In genomic region chr19:39436350-39436716, GRCh38 we compare ENCODE assay signal across 8 cellular contexts. TPM values are rescaled to one million over a fixed set of nuclear protein-coding genes. Genes with fewer than 3 reads are reported as not detected.
DNase-seq lines count a peak whose midpoint lies in the region; ATAC-seq and TF ChIP-seq lines count a peak whose summit lies in the region.

No MANE protein-coding gene starts in this region.

- H4K20me1 ChIP-seq in BLaER1 treated with 17β-estradiol and CSF1 and Interleukin-3, amounts not matched to agents 10 nM and 100 nM, result peaks cover 26 to 43% (median 38%) of the 10 kb centered on the region in 11 experiments; a peak in 21 of 22 replicates
- H4K20me1 ChIP-seq in MM.1S (ENCODE audit: insufficient read depth, low read length) (peaks cover 15% of the 10 kb centered on the region), neural cell (ENCODE audit: insufficient read depth) (no peaks in the 10 kb centered on the region)

- H3K4me1 ChIP-seq in BLaER1 treated with 17β-estradiol and CSF1 and Interleukin-3, amounts not matched to agents 10 nM and 100 nM, result peaks cover 29 to 57% (median 49%) of the 10 kb centered on the region in 10 experiments
- H3K4me1 ChIP-seq in MM.1S (ENCODE audit: low read length) (peaks cover 47% of the 10 kb centered on the region), ectodermal cell (ENCODE audit: control insufficient read depth, insufficient read depth, low read length) (peaks cover 14% of the 10 kb centered on the region)

- no peak for TF ChIP-seq RAD21 in neural cell (conservative IDR thresholded peaks at IDR 0.05)

- DNase-seq in MM.1S (no peak), 8988T (no peak)
- DNase-seq in stimulated activated CD4-positive, alpha-beta T cell treated with anti-CD3 and anti-CD28 coated beads, Interleukin-1b, Interleukin-23, amount 100 ng/mL, for 48 hours, result no peak

- no peak for TF ChIP-seq CTCF in MM.1S (IDR thresholded peaks at IDR 0.05; ENCODE audit: low read length)
- no peak for TF ChIP-seq CTCF in neural cell (IDR thresholded peaks at IDR 0.05; ENCODE audit: poor library complexity, severe bottlenecking)

- 9 to 11% methylated on average over 2 of the region's 2 CpGs for WGBS in ectodermal cell, 2 experiments

- H3K9ac ChIP-seq in BLaER1 treated with 17β-estradiol and CSF1 and Interleukin-3, amounts not matched to agents 10 nM and 100 nM, result peak overlapping the region; percentile 89 to 99 (median 97)
- H3K9ac ChIP-seq in MM.1S (ENCODE audit: low read length) (peak overlapping the region; percentile 96), neural cell (ENCODE audit: low read length) (peak overlapping the region; percentile 82)

- H3K27me3 ChIP-seq in BLaER1 treated with 17β-estradiol and CSF1 and Interleukin-3, amounts not matched to agents 10 nM and 100 nM, result no peaks in the 10 kb centered on the region
- no peaks in the 10 kb centered on the region for H3K27me3 ChIP-seq in MM.1S (replicated peaks; ENCODE audit: insufficient read depth, low read length)
- no peaks in the 10 kb centered on the region for H3K27me3 ChIP-seq in ectodermal cell (ENCODE audit: control insufficient read depth, insufficient read depth, low read length, poor library complexity, severe bottlenecking)
- no peaks in the 10 kb centered on the region for H3K27me3 ChIP-seq in neural cell (ENCODE audit: insufficient read depth, low read depth, low read length)

- peaks cover 31% of the 10 kb centered on the region for H3K79me2 ChIP-seq in MM.1S (ENCODE audit: low read length)
- H3K79me2 ChIP-seq in neural cell (replicated peaks; ENCODE audit: insufficient read depth, low read length), result peaks cover 16% of the 10 kb centered on the region

- H3K36me3 ChIP-seq in BLaER1 treated with 17β-estradiol and CSF1 and Interleukin-3, amounts not matched to agents 10 nM and 100 nM, result peaks cover 30 to 41% (median 37%) of the 10 kb centered on the region in 11 experiments
- peaks cover 16% of the 10 kb centered on the region for H3K36me3 ChIP-seq in MM.1S (replicated peaks; ENCODE audit: insufficient read depth, low read length)
- peaks cover 24% of the 10 kb centered on the region for H3K36me3 ChIP-seq in ectodermal cell (ENCODE audit: control insufficient read depth, insufficient read depth, low read length)
- no peaks in the 10 kb centered on the region for H3K36me3 ChIP-seq in neural cell (ENCODE audit: insufficient read depth, low read length)

- peak overlapping the region; percentile 90 to 98 (median 94) for H3K4me2 ChIP-seq in BLaER1 treated with 17β-estradiol and CSF1 and Interleukin-3, amounts not matched to agents 10 nM and 100 nM
- H3K4me2 ChIP-seq in MM.1S (ENCODE audit: low read depth, low read length) (peak overlapping the region; percentile 67), neural cell (ENCODE audit: low read length) (peak overlapping the region; percentile 99)

- no peaks in the 10 kb centered on the region for H3K9me3 ChIP-seq in BLaER1 treated with 17β-estradiol and CSF1 and Interleukin-3, amounts not matched to agents 10 nM and 100 nM (replicated peaks in 1 of 11)
- H3K9me3 ChIP-seq in MM.1S (replicated peaks; ENCODE audit: insufficient read depth, low read length) (no peaks in the 10 kb centered on the region), ectodermal cell (ENCODE audit: control insufficient read depth, low read length) (no peaks in the 10 kb centered on the region), neural cell (ENCODE audit: low read length) (no peaks in the 10 kb centered on the region)

- no peak for ATAC-seq in HG02763 (IDR thresholded peaks at IDR 0.05; ENCODE audit: unreplicated experiment)
- ATAC-seq in HG02870 (IDR thresholded peaks at IDR 0.05; ENCODE audit: unreplicated experiment), result no peak

- H3K27ac ChIP-seq in BLaER1 treated with 17β-estradiol and CSF1 and Interleukin-3, amounts not matched to agents 10 nM and 100 nM, result peak overlapping the region; percentile 83 to 98 (median 95)
- H3K27ac ChIP-seq in MM.1S (ENCODE audit: low read length) (peak overlapping the region; percentile 58; the same call in 1 of the 2 replicates), ectodermal cell (ENCODE audit: insufficient read depth, low read depth, low read length, poor library complexity, severe bottlenecking) (peak overlapping the region; percentile 81), neural cell (ENCODE audit: low read length) (peak overlapping the region; percentile 95)

- no peak for TF ChIP-seq EP300 in neural cell (conservative IDR thresholded peaks at IDR 0.05; ENCODE audit: poor library complexity, severe bottlenecking)

- H2AFZ ChIP-seq in MM.1S (ENCODE audit: low read length) (peak overlapping the region; percentile 20; the same call in 1 of the 2 replicates), neural cell (ENCODE audit: low read depth, low read length) (peak overlapping the region; percentile 93)

- H3K4me3 ChIP-seq in BLaER1 treated with 17β-estradiol and CSF1 and Interleukin-3, amounts not matched to agents 10 nM and 100 nM, result peak overlapping the region; percentile 89 to 99 (median 96)
- H3K4me3 ChIP-seq in MM.1S (ENCODE audit: low read length) (peak overlapping the region; percentile 69), ectodermal cell (ENCODE audit: insufficient read depth, low read depth, low read length) (peak overlapping the region; percentile 70), neural cell (ENCODE audit: low read length) (peak overlapping the region; percentile 93)

- H3F3A ChIP-seq in MM.1S (ENCODE audit: insufficient read depth, low read length), result peaks cover 40% of the 10 kb centered on the region
- peaks cover 4% of the 10 kb centered on the region for H3F3A ChIP-seq in neural cell (ENCODE audit: insufficient read depth, low read length, poor library complexity, severe bottlenecking)

- H3K9me2 ChIP-seq in MM.1S (replicated peaks; ENCODE audit: insufficient read depth, low read length), result no peaks in the 10 kb centered on the region
- H3K9me2 ChIP-seq in neural cell (ENCODE audit: insufficient read depth, low read length), result no peaks in the 10 kb centered on the region

TF ChIP-seq in neural cell, 6 proteins besides CTCF, POLR2A, EP300 and RAD21:
- TF ChIP-seq EZH2 (IDR thresholded peaks at IDR 0.05; ENCODE audit: borderline replicate concordance, insufficient read depth, low read length, poor library complexity, severe bottlenecking) (no peak), REST (IDR thresholded peaks at IDR 0.05; ENCODE audit: borderline replicate concordance) (no peak), POLR2AphosphoS5 (IDR thresholded peaks at IDR 0.05) (no peak), SMC3 (conservative IDR thresholded peaks at IDR 0.05; ENCODE audit: poor library complexity) (no peak)

RNA-seq across cellular contexts. Expression of gene RPS16, which starts 0.6 kb away (rescaled TPM):
- polyA plus RNA-seq in ectodermal cell (2013, experiment 1 of 4), result 1,697 TPM
- 1,868 TPM for polyA plus RNA-seq in ectodermal cell (2013, experiment 2 of 4)
- polyA plus RNA-seq in ectodermal cell (2013, experiment 3 of 4), result 2,395 TPM
- 2,708 TPM for polyA plus RNA-seq in ectodermal cell (2013, experiment 4 of 4)
- polyA plus RNA-seq in neural cell, result 22.6 and 31.0 TPM in 2 replicates
- 24.6 and 24.7 TPM in 2 replicates for polyA minus RNA-seq in neural cell

RNA-seq across cellular contexts. Expression of gene SUPT5H, which starts 9.0 kb away (rescaled TPM):
- 129 TPM for polyA plus RNA-seq in ectodermal cell (2013, experiment 1 of 4)
- polyA plus RNA-seq in ectodermal cell (2013, experiment 2 of 4), result 132 TPM
- polyA plus RNA-seq in ectodermal cell (2013, experiment 3 of 4), result 87.3 TPM
- polyA plus RNA-seq in ectodermal cell (2013, experiment 4 of 4), result 112 TPM
- polyA plus RNA-seq in neural cell, result 90.7 and 92.5 TPM in 2 replicates
- 78.2 and 107 TPM in 2 replicates for polyA minus RNA-seq in neural cell

RNA-seq across cellular contexts. Expression of gene PLEKHG2, which starts 23.9 kb away (rescaled TPM):
- polyA plus RNA-seq in ectodermal cell (2013, experiment 1 of 4), result 87.4 TPM
- 90.8 TPM for polyA plus RNA-seq in ectodermal cell (2013, experiment 2 of 4)
- polyA plus RNA-seq in ectodermal cell (2013, experiment 3 of 4), result 60.9 TPM
- polyA plus RNA-seq in ectodermal cell (2013, experiment 4 of 4), result 71.0 TPM
- polyA plus RNA-seq in neural cell, result 14.3 and 23.2 TPM in 2 replicates
- 52.1 and 58.4 TPM in 2 replicates for polyA minus RNA-seq in neural cell

RNA-seq across cellular contexts. Expression of gene ZFP36, which starts 29.7 kb away (rescaled TPM):
- polyA plus RNA-seq in ectodermal cell (2013, experiment 1 of 4), result 9.8 TPM
- polyA plus RNA-seq in ectodermal cell (2013, experiment 2 of 4), result 7.4 TPM
- polyA plus RNA-seq in ectodermal cell (2013, experiment 3 of 4), result 4.7 TPM
- polyA plus RNA-seq in ectodermal cell (2013, experiment 4 of 4), result 5.8 TPM
- polyA plus RNA-seq in neural cell, result 0.34 TPM in 1 of 2 replicates, not detected in the other
- 0.24 and 0.35 TPM in 2 replicates for polyA minus RNA-seq in neural cell

RNA-seq across cellular contexts. Expression of gene TIMM50, which starts 44.3 kb away (rescaled TPM):
- 97.3 TPM for polyA plus RNA-seq in ectodermal cell (2013, experiment 1 of 4)
- polyA plus RNA-seq in ectodermal cell (2013, experiment 2 of 4), result 97.1 TPM
- 68.0 TPM for polyA plus RNA-seq in ectodermal cell (2013, experiment 3 of 4)
- 83.7 TPM for polyA plus RNA-seq in ectodermal cell (2013, experiment 4 of 4)
- 64.1 and 66.2 TPM in 2 replicates for polyA plus RNA-seq in neural cell
- polyA minus RNA-seq in neural cell, result 42.0 and 47.0 TPM in 2 replicates
